ENCODE assay signal across 8 cellular contexts in the genomic region with DNA sequence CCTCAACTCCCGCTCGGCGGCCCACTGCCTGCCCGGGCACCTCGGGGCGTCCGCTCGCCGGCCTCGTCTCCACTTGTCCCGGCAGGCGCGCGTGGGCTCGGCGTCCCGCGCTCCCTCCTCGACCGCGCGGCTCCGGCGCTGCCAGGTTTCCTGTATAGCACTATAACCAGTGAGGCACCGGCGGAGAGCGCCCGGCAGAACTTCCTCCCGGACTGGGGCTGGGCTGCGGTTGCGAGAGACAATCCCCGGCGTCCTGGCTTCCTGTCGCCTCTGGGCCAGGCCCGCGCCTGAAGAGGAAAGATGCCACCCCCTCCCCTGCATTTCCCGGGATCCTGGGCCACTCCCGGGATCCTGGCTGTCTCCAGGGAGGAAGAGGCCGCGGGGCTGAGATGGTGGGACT.
DNase-seq lines count a peak whose midpoint lies in the region; ATAC-seq and TF ChIP-seq lines count a peak whose summit lies in the region.

No MANE protein-coding gene starts in this region.

- H3K4me1 ChIP-seq in neural progenitor cell = peaks cover 27% of the 10 kb centered on the region

- H3K4me3 ChIP-seq in epithelial cell of proximal tubule (ENCODE audit: low read depth, low read length) (peak overlapping the region; percentile 51), neural progenitor cell (peak overlapping the region; percentile 56)

- in situ Hi-C loops in KBM-7 (cut with MboI; ENCODE audit: low pct_unique_long_range_greater_than_20kb, low sequenced_read_pairs) = no loop called here

- H3K36me3 ChIP-seq in neural progenitor cell = no peaks in the 10 kb centered on the region

- H3K27ac Mint-ChIP-seq in CD4-positive, alpha-beta T cell = no peak overlapping the region
- H3K27ac Mint-ChIP-seq in neural progenitor cell = no peak overlapping the region

- intact Hi-C loops in CD4-positive, alpha-beta T cell (cut with DNase I, micrococcal nuclease) = no loop called here

- H3K36me3 Mint-ChIP-seq in CD4-positive, alpha-beta T cell (ENCODE audit: low read depth) = peaks cover 15% of the 10 kb centered on the region
- peaks cover 4% of the 10 kb centered on the region for H3K36me3 Mint-ChIP-seq in neural progenitor cell

- peak; percentile 25 for ATAC-seq in CD4-positive, alpha-beta T cell (ENCODE audit: poor library complexity)
- no peak for ATAC-seq in HG03342 (IDR thresholded peaks at IDR 0.05; ENCODE audit: unreplicated experiment)

- H3K9me3 Mint-ChIP-seq in CD4-positive, alpha-beta T cell = no peaks in the 10 kb centered on the region
- no peaks in the 10 kb centered on the region for H3K9me3 Mint-ChIP-seq in neural progenitor cell

- H3K27me3 ChIP-seq in CD4-positive, alpha-beta T cell (ENCODE audit: control insufficient read depth, insufficient read depth, low read length) = no peaks in the 10 kb centered on the region
- peaks cover 71% of the 10 kb centered on the region for H3K27me3 ChIP-seq in neural progenitor cell

- no peaks in the 10 kb centered on the region for H3K79me2 ChIP-seq in neural progenitor cell (ENCODE audit: low read depth)

- H4K20me1 ChIP-seq in neural progenitor cell (ENCODE audit: low read depth) = peaks cover 41% of the 10 kb centered on the region

- DNase-seq in CD4-positive, alpha-beta T cell = peak; percentile 29 to 58 (median 42)
- peak; percentile 76 for DNase-seq in KBM-7
- DNase-seq in activated CD4-positive, alpha-beta T cell treated with anti-CD3 and anti-CD28 coated beads, Interleukin-2, amount 50 U/mL, for 48 hours = peak; percentile 64 to 72
- no peak for DNase-seq in epithelial cell of proximal tubule (ENCODE audit: low read depth)
- peak; percentile 50 for DNase-seq in neural progenitor cell (ENCODE audit: low spot score)
- no peak for DNase-seq in NCI-H1105 (lab: John Stamatoyannopoulos, UW)
- no peak for DNase-seq in NCI-H2227 treated with DMSO at 0.1 percent for 48 hours (lab: John Stamatoyannopoulos, UW)

- no peak overlapping the region for H2AFZ ChIP-seq in neural progenitor cell (replicated peaks)

- no peak overlapping the region for H3K27ac ChIP-seq in CD4-positive, alpha-beta T cell (ENCODE audit: low read depth, low read length)
- H3K27ac ChIP-seq in neural progenitor cell = no peak overlapping the region

- CTCF ChIA-PET in CD4-positive, alpha-beta T cell (lab: Charles Lee) = no interaction called here

- H3K9ac ChIP-seq in neural progenitor cell = no peak overlapping the region

- H3K4me1 Mint-ChIP-seq in CD4-positive, alpha-beta T cell (ENCODE audit: low read depth) = peaks cover 29% of the 10 kb centered on the region
- peaks cover 24% of the 10 kb centered on the region for H3K4me1 Mint-ChIP-seq in neural progenitor cell

- peak overlapping the region; percentile 78 for H3K4me3 Mint-ChIP-seq in CD4-positive, alpha-beta T cell
- H3K4me3 Mint-ChIP-seq in neural progenitor cell = no peak overlapping the region

- POLR2A ChIA-PET in CD4-positive, alpha-beta T cell (lab: Charles Lee) = no interaction called here

- TF ChIP-seq CTCF in CD4-positive, alpha-beta T cell (IDR thresholded peaks at IDR 0.05) = no peak
- TF ChIP-seq CTCF in epithelial cell of proximal tubule (conservative IDR thresholded peaks at IDR 0.05; ENCODE audit: low read depth, low read length) (no peak), neural progenitor cell (IDR thresholded peaks at IDR 0.05) (no peak)

- H3F3A ChIP-seq in neural progenitor cell (ENCODE audit: low read depth) = peaks cover 33% of the 10 kb centered on the region

- H3K9me3 ChIP-seq in CD4-positive, alpha-beta T cell (ENCODE audit: control insufficient read depth, low read length) = no peaks in the 10 kb centered on the region
- H3K9me3 ChIP-seq in neural progenitor cell (ENCODE audit: low read depth) = no peaks in the 10 kb centered on the region

- peak overlapping the region; percentile 98 for H3K4me2 ChIP-seq in neural progenitor cell

- peaks cover 19% of the 10 kb centered on the region for H3K27me3 Mint-ChIP-seq in CD4-positive, alpha-beta T cell
- peaks cover 47% of the 10 kb centered on the region for H3K27me3 Mint-ChIP-seq in neural progenitor cell (ENCODE audit: insufficient read depth, low read depth)

Comparison
In these comparisons a context has a peak if more than half of its experiments do, and no peak if none do; other contexts are left out.
1. DNase-seq: peak in CD4-positive, alpha-beta T cell (10 of 10), KBM-7 (single experiment), activated CD4-positive, alpha-beta T cell treated with anti-CD3 and anti-CD28 coated beads, Interleukin-2, amount 50 U/mL, for 48 hours (2 of 2) and neural progenitor cell (single experiment); none in epithelial cell of proximal tubule (single experiment), NCI-H1105 (single experiment) and NCI-H2227 treated with DMSO at 0.1 percent for 48 hours (single experiment).